Comparison of ENCODE assay signal across 8 cellular contexts in the genomic region with DNA sequence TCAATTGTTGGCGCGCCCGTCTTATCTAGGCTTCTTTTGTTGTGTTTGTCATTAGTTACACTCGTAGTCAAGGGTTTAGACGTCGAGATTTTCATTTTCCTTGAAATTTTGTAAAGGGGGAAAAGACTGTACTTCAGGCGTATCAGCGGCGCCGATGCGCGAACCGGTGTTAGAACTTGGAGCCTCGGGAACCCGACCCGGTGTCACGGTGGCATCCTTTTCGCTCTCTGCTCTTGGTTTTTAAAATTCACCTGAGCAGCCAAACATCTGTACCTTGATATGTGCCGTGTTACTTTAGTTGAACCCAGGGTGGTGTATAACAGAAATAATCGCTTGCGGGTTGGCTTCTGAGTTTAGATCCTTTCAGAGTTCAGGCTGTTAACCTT. TPM values are rescaled to one million over a fixed set of nuclear protein-coding genes. Genes with fewer than 3 reads are reported as not detected.
DNase-seq lines count a peak whose midpoint lies in the region; ATAC-seq, FAIRE-seq and TF ChIP-seq lines count a peak whose summit lies in the region.

No MANE protein-coding gene starts in this region.

- H3K36me3 ChIP-seq in PC-9 (ENCODE audit: low read depth) (no peaks in the 10 kb centered on the region), endocrine pancreas (ENCODE audit: control insufficient read depth, insufficient read depth, low read length) (no peaks in the 10 kb centered on the region), pancreas (no peaks in the 10 kb centered on the region)

- H3K79me2 ChIP-seq in PC-9 (ENCODE audit: low read depth): peaks cover 20% of the 10 kb centered on the region

- H3K9ac ChIP-seq in endocrine pancreas (ENCODE audit: control insufficient read depth, insufficient read depth, low read length): peak overlapping the region; percentile 87

- 0 to 1% methylated on average over 21 of the region's 21 CpGs for WGBS in pancreas, 2 donors

- POLR2A ChIA-PET in PC-9 (lab: Charles Lee; ENCODE audit: unreplicated experiment): interaction anchor here (0.6 kb wide), 1 partner anchor 715 kb away, joined by 3 read pairs; no protein-coding TSS in a partner anchor

- H3K4me2 ChIP-seq in PC-9: peak overlapping the region; percentile 79

- no peaks in the 10 kb centered on the region for H3F3A ChIP-seq in PC-9 (ENCODE audit: insufficient read depth, low read depth)

- DNase-seq in EH (ENCODE audit: low read depth) (peak; percentile 11), PC-9 (no peak), pancreas (no peak)

- no peak for TF ChIP-seq CTCF in PC-9 (conservative IDR thresholded peaks at IDR 0.05)
- no peak for TF ChIP-seq CTCF in pancreas (IDR thresholded peaks at IDR 0.05)

- H3K9me2 ChIP-seq in PC-9 (ENCODE audit: insufficient read depth): no peaks in the 10 kb centered on the region

- H3K4me1 ChIP-seq in PC-9 (replicated peaks; ENCODE audit: insufficient read depth): peaks cover 13% of the 10 kb centered on the region
- peaks cover 5% of the 10 kb centered on the region for H3K4me1 ChIP-seq in endocrine pancreas (ENCODE audit: control insufficient read depth, insufficient read depth, low read length)
- H3K4me1 ChIP-seq in pancreas: peaks cover 0 to 5% (median 5%) of the 10 kb centered on the region in 3 donors

- ATAC-seq in pancreas: no peak
- ATAC-seq in GM18867 (IDR thresholded peaks at IDR 0.05; ENCODE audit: unreplicated experiment): no peak
- no peak for ATAC-seq in HG02852 (IDR thresholded peaks at IDR 0.05; ENCODE audit: unreplicated experiment)
- ATAC-seq in GM21737 (IDR thresholded peaks at IDR 0.05; ENCODE audit: unreplicated experiment): no peak
- no peak for ATAC-seq in GM21529 (IDR thresholded peaks at IDR 0.05; ENCODE audit: unreplicated experiment)

- H4K20me1 ChIP-seq in PC-9 (ENCODE audit: insufficient read depth): peaks cover 4% of the 10 kb centered on the region; the same call in 1 of the 2 replicates

- CTCF ChIA-PET in PC-9 (lab: Charles Lee): no interaction called here

- H3K9me3 ChIP-seq in PC-9 (ENCODE audit: insufficient read depth, low read depth) (no peaks in the 10 kb centered on the region), endocrine pancreas (ENCODE audit: control insufficient read depth, low read length) (no peaks in the 10 kb centered on the region), pancreas (no peaks in the 10 kb centered on the region)

- intact Hi-C loops in PC-9 (cut with micrococcal nuclease; ENCODE audit: unreplicated experiment) (loop anchor here (5.0 to 10.0 kb wide), 4 partner anchors 82 to 689 kb away; no protein-coding TSS in a partner anchor), pancreas (cut with DNase I) (no loop called here)

- no peaks in the 10 kb centered on the region for H3K27me3 ChIP-seq in PC-9 (ENCODE audit: insufficient read depth, low read depth)
- H3K27me3 ChIP-seq in endocrine pancreas (ENCODE audit: control insufficient read depth, insufficient read depth, low read length): no peaks in the 10 kb centered on the region
- H3K27me3 ChIP-seq in pancreas: no peaks in the 10 kb centered on the region

- H3K4me3 ChIP-seq in PC-9 (peak overlapping the region; percentile 77), endocrine pancreas (ENCODE audit: control insufficient read depth, insufficient read depth, low read length) (peak overlapping the region; percentile 81), pancreas (peak overlapping the region; percentile 91 to 97 (median 93))

- H3K27ac ChIP-seq in PC-9 (no peak overlapping the region), pancreas (peak overlapping the region; percentile 31 to 96 (median 93))

- peak overlapping the region; percentile 88 for H2AFZ ChIP-seq in PC-9

- FAIRE-seq in pancreas (lab: Jason Lieb, UNC): no peak

- no TSS peak for BruUV-seq in PC-9 (replicated peaks; lab: Mats Ljungman, UMichigan)

RNA-seq across cellular contexts. Expression of a gene that starts 0.6 kb away (rescaled TPM):
- total RNA-seq in PC-9 (2021) (14.5 and 19.6 TPM in 2 replicates), pancreas (10 to 100 TPM in 4 of 6 donors, 1 to 10 TPM in 2; 7.7 to 15.6 (median 10.3) TPM)
- 10 to 100 TPM; 29.6 to 31.9 TPM for polyA plus RNA-seq in pancreas

RNA-seq across cellular contexts. Expression of a gene that starts 50.9 kb away (rescaled TPM):
- 34.1 and 39.9 TPM in 2 replicates for total RNA-seq in PC-9 (2021)
- 10 to 100 TPM; 21.9 to 39.7 (median 36.5) TPM for total RNA-seq in pancreas
- 10 to 100 TPM; 30.4 to 37.4 TPM for polyA plus RNA-seq in pancreas
